23 cellular contexts compared by ENCODE assay signal in the genomic region with DNA sequence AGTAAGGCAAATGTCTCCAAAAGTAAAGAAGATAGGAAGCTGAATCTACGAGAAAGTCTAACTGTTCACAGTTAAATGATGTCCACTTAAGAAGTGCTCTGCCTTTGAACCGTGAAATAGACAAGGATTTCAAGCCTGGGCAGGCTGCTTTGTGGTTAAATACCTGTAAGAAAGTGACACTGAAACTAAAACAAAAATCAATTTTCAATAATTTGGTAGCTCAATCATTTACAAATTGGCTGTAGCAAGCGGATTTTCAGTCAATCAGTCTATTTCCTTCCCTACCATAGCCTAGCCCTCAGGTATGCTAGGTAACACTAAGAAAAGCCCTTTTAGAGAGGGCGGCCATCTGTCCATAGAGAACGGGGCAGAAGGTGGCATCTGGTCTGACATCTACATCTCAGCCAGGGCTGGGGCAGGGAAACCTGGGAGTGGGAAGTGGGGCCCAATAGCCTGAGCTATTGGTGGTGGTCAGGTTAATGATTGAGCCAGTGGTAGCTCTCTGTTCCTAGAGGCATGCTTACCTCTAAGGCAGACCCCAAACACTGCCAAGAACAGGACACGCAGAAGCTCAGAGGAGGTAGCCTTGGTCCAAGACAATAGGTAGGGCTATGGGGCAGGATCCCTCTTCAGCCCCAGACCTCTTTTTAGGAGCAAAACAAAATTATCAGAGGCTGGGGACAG.
A peak's percentile ranks its signal among the peaks of the same experiment; 100 is the strongest.
DNase-seq lines count a peak whose midpoint lies in the region; ATAC-seq and TF ChIP-seq lines count a peak whose summit lies in the region.
"Had no signal": no experiment of that assay in that cellular context is flagged by ENCODE, and none has a peak within 500 bp of the region (broad histone marks: within the 10 kb centered on the region; RNA-seq: fewer than 3 reads in every experiment).

No MANE protein-coding gene starts in this region.

- no peaks in the 10 kb centered on the region for H3K4me1 Mint-ChIP-seq in activated T-helper 2 cell treated with anti-CD3 and anti-CD28 coated beads, Interferon-gamma antibody, Interleukin-2, Interleukin-4, amounts not matched to agents 10 μg/mL and 5 μg/mL and 100 μg/mL, durations not matched to agents 14 hours and 24 hours and 36 hours (ENCODE audit: low read depth)
- H3K4me1 Mint-ChIP-seq: naive thymus-derived CD8-positive, alpha-beta T cell had no signal

- no peaks in the 10 kb centered on the region for H3K36me3 Mint-ChIP-seq in activated T-helper 2 cell treated with anti-CD3 and anti-CD28 coated beads, Interferon-gamma antibody, Interleukin-2, Interleukin-4, amounts not matched to agents 10 μg/mL and 5 μg/mL and 100 μg/mL, durations not matched to agents 14 hours and 24 hours and 36 hours (ENCODE audit: low read depth)
- H3K36me3 Mint-ChIP-seq: CD4-positive, CD25-positive, alpha-beta regulatory T cell; naive thymus-derived CD8-positive, alpha-beta T cell had no signal

- no peaks in the 10 kb centered on the region for H3K9me3 Mint-ChIP-seq in activated T-helper 2 cell treated with anti-CD3 and anti-CD28 coated beads, Interferon-gamma antibody, Interleukin-2, Interleukin-4, amounts not matched to agents 10 μg/mL and 5 μg/mL and 100 μg/mL, durations not matched to agents 14 hours and 24 hours and 36 hours
- H3K9me3 Mint-ChIP-seq: CD4-positive, CD25-positive, alpha-beta regulatory T cell; naive thymus-derived CD8-positive, alpha-beta T cell; T-helper 1 cell treated with Interleukin-12 subunit alpha and Interleukin-12 subunit beta and Interleukin-4 antibody, amounts not matched to agents 30 μg/mL and 1 μg/mL, for 36 hours had no signal

- DNase-seq in renal cortical epithelial cell (ENCODE audit: low read depth) (peak; percentile 18), ecto neural progenitor cell (ENCODE audit: low spot score) (no peak), omental fat pad (ENCODE audit: low spot score) (no peak), NCI-H1092 treated with DMSO at 0.1 percent for 48 hours (lab: John Stamatoyannopoulos, UW) (no peak)
- DNase-seq in activated T-helper 2 cell treated with anti-CD3 and anti-CD28 coated beads, Interferon-gamma antibody, Interleukin-2, Interleukin-4, amounts not matched to agents 10 μg/mL and 5 μg/mL and 100 μg/mL, durations not matched to agents 14 hours and 24 hours and 36 hours (ENCODE audit: low spot score), result no peak
- DNase-seq: activated CD4-positive, alpha-beta T cell treated with anti-CD3 and anti-CD28 coated beads for 4 hours; activated naive CD4-positive, alpha-beta T cell treated with Interleukin-2 at 50 U/mL for 16 hours; activated T-cell treated with anti-CD3 and anti-CD28 coated beads, Interleukin-2, amount 50 U/mL, for 48 hours; CD4-positive, CD25-positive, alpha-beta regulatory T cell; colonic mucosa; IMR-90; midbrain; naive thymus-derived CD8-positive, alpha-beta T cell; NCI-H2029 treated with DMSO at 0.1 percent for 48 hours; NCI-H226; occipital lobe; stimulated activated CD4-positive, alpha-beta T cell treated with anti-CD3 and anti-CD28 coated beads, Interleukin-1b, Interleukin-23, amount 100 ng/mL, for 48 hours; upper lobe of left lung had no signal

- no peak overlapping the region for H3K4me3 Mint-ChIP-seq in activated T-helper 2 cell treated with anti-CD3 and anti-CD28 coated beads, Interferon-gamma antibody, Interleukin-2, Interleukin-4, amounts not matched to agents 10 μg/mL and 5 μg/mL and 100 μg/mL, durations not matched to agents 14 hours and 24 hours and 36 hours (ENCODE audit: low read depth)
- H3K4me3 Mint-ChIP-seq: CD4-positive, CD25-positive, alpha-beta regulatory T cell; endodermal cell; naive thymus-derived CD8-positive, alpha-beta T cell; T-helper 1 cell treated with Interleukin-12 subunit alpha and Interleukin-12 subunit beta and Interleukin-4 antibody, amounts not matched to agents 30 μg/mL and 1 μg/mL, for 36 hours had no signal

- no peak overlapping the region for H3K27ac Mint-ChIP-seq in activated T-helper 2 cell treated with anti-CD3 and anti-CD28 coated beads, Interferon-gamma antibody, Interleukin-2, Interleukin-4, amounts not matched to agents 10 μg/mL and 5 μg/mL and 100 μg/mL, durations not matched to agents 14 hours and 24 hours and 36 hours
- H3K27ac Mint-ChIP-seq: CD4-positive, CD25-positive, alpha-beta regulatory T cell; T-helper 1 cell treated with Interleukin-12 subunit alpha and Interleukin-12 subunit beta and Interleukin-4 antibody, amounts not matched to agents 30 μg/mL and 1 μg/mL, for 36 hours had no signal

- ATAC-seq in GM19324 (IDR thresholded peaks at IDR 0.05; ENCODE audit: low FRiP score, unreplicated experiment), result peak; percentile 72
- peak; percentile 63 for ATAC-seq in GM21619 (IDR thresholded peaks at IDR 0.05; ENCODE audit: unreplicated experiment)
- ATAC-seq in HG03354 (IDR thresholded peaks at IDR 0.05; ENCODE audit: poor library complexity, severe bottlenecking, unreplicated experiment), result peak; percentile 71
- no peak for ATAC-seq in omental fat pad (ENCODE audit: low FRiP score)
- ATAC-seq: naive thymus-derived CD8-positive, alpha-beta T cell had no signal

- no peak for TF ChIP-seq CTCF in omental fat pad (IDR thresholded peaks at IDR 0.05)

- peaks cover 8% of the 10 kb centered on the region for H3K27me3 Mint-ChIP-seq in activated T-helper 2 cell treated with anti-CD3 and anti-CD28 coated beads, Interferon-gamma antibody, Interleukin-2, Interleukin-4, amounts not matched to agents 10 μg/mL and 5 μg/mL and 100 μg/mL, durations not matched to agents 14 hours and 24 hours and 36 hours (ENCODE audit: low read depth)

- intact Hi-C loops in activated T-helper 2 cell treated with anti-CD3 and anti-CD28 coated beads, Interferon-gamma antibody, Interleukin-2, Interleukin-4, amounts not matched to agents 10 μg/mL and 5 μg/mL and 100 μg/mL, durations not matched to agents 14 hours and 24 hours and 36 hours (cut with micrococcal nuclease), result no loop called here
